Comparison of ENCODE assay signal across 24 cellular contexts in the genomic region with DNA sequence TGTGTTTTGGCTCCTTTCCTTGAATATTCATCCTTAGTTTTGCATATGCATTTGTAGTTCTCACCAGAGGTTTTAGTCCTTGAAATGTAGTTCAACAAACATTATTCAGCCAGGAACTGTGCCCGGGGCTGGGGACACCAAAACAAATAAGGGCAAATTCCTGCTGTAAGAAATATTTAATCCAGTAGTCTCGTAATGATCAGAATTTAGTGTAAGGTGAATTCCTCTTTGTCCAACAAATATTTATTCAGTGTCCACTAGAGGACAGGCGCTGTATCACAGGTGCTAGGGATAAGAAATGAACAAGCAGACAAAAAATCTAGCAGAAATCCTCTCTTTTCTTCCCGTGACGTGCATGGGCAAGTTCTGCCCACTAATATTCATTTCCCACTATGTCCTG. TPM values are rescaled to one million over a fixed set of nuclear protein-coding genes. Genes with fewer than 3 reads are reported as not detected.
DNase-seq lines count a peak whose midpoint lies in the region; ATAC-seq, FAIRE-seq and TF ChIP-seq lines count a peak whose summit lies in the region.
"Had no signal": no experiment of that assay in that cellular context is flagged by ENCODE, and none has a peak within 500 bp of the region (broad histone marks: within the 10 kb centered on the region; RNA-seq: fewer than 3 reads in every experiment).

No MANE protein-coding gene starts in this region.

- no peak overlapping the region for H2AFZ ChIP-seq in HepG2 (ENCODE audit: low read length)

- WGBS in body of pancreas, 2 donors = 21 to 23% methylated on average over 5 of the region's 5 CpGs
- 0% methylated on average over 5 of the region's 5 CpGs for WGBS in HepG2 (ENCODE audit: low lambda C conversion rate)
- 75 to 81% methylated on average over 5 of the region's 5 CpGs for WGBS in tibial nerve, 2 donors

- H3K4me3 ChIP-seq in body of pancreas = no peak overlapping the region
- H3K4me3 ChIP-seq in HepG2 (replicated peaks in 1 of 3; ENCODE audit: insufficient read depth in 1 of 3, low read depth in 2 of 3, low read length in 3 of 3) = no peak overlapping the region
- no peak overlapping the region for H3K4me3 ChIP-seq in WERI-Rb-1 (ENCODE audit: low read depth, low read length)
- H3K4me3 ChIP-seq in tibial nerve = no peak overlapping the region
- H3K4me3 ChIP-seq: GM12878, Peyer's patch had no signal

- no peak for TF ChIP-seq POLR2A in body of pancreas (IDR thresholded peaks at IDR 0.05)
- no peak for TF ChIP-seq POLR2A in HepG2 (IDR thresholded peaks at IDR 0.05; ENCODE audit: insufficient read depth in 1 of 2, low read depth in 2 of 2, low read length in 2 of 2)
- no peak for TF ChIP-seq POLR2A in tibial nerve (IDR thresholded peaks at IDR 0.05)

- no peak overlapping the region for H3K27ac ChIP-seq in body of pancreas
- H3K27ac ChIP-seq in HepG2 (ENCODE audit: extremely low read length, insufficient read depth, low read length) = no peak overlapping the region
- H3K27ac ChIP-seq in WERI-Rb-1 = no peak overlapping the region
- peak overlapping the region in 1 of 4 donors; percentile 54 for H3K27ac ChIP-seq in tibial nerve
- H3K27ac ChIP-seq: Peyer's patch had no signal

- no peaks in the 10 kb centered on the region for H3K27me3 Mint-ChIP-seq in activated CD8-positive, alpha-beta T cell treated with anti-CD3 and anti-CD28 coated beads, Interleukin-2, amount 10 ng/mL, durations not matched to agents 7 days and 5 days (ENCODE audit: low read depth)

- ATAC-seq in body of pancreas = peak; percentile 53
- ATAC-seq in HepG2 = no peak
- ATAC-seq in activated CD8-positive, alpha-beta T cell treated with anti-CD3 and anti-CD28 coated beads, Interleukin-2, amount 10 ng/mL, durations not matched to agents 7 days and 5 days = no peak
- ATAC-seq: GM12878, HCT116 had no signal

- H3K36me3 ChIP-seq in body of pancreas (replicated peaks in 1 of 2; ENCODE audit: insufficient read depth in 1 of 2, low read depth in 2 of 2) = no peaks in the 10 kb centered on the region
- H3K36me3 ChIP-seq in HepG2 (replicated peaks in 1 of 2; ENCODE audit: control insufficient read depth in 1 of 2, insufficient read depth in 2 of 2, low read length in 2 of 2) = no peaks in the 10 kb centered on the region
- H3K36me3 ChIP-seq in WERI-Rb-1 = no peaks in the 10 kb centered on the region
- no peaks in the 10 kb centered on the region for H3K36me3 ChIP-seq in tibial nerve
- H3K36me3 ChIP-seq: Peyer's patch had no signal

- POLR2A ChIA-PET in HepG2 (lab: Yijun Ruan, JAX) = no interaction called here
- POLR2A ChIA-PET in activated CD8-positive, alpha-beta T cell treated with anti-CD3 and anti-CD28 coated beads, Interleukin-2, amount 10 ng/mL, durations not matched to agents 7 days and 5 days (lab: Charles Lee) = no interaction called here

- no TSS peak for BruUV-seq in HepG2 (replicated peaks; lab: Mats Ljungman, UMichigan)

- H3K4me2 ChIP-seq in HepG2 (ENCODE audit: low read depth, low read length) = no peak overlapping the region
- H3K4me2 ChIP-seq: SK-N-SH had no signal

- in situ Hi-C loops in HepG2 (cut with HindIII; ENCODE audit: extremely low pct_ligation_motif_present, low pct_unique_long_range_greater_than_20kb) = no loop called here

- DNase-seq in DMS53 (lab: John Stamatoyannopoulos, UW) = peak; percentile 28
- no peak for DNase-seq in DMS53 treated with DMSO at 0.1 percent for 48 hours (lab: John Stamatoyannopoulos, UW; ENCODE audit: unreplicated experiment)
- no peak for DNase-seq in body of pancreas
- peak; percentile 4 for DNase-seq in HepG2 (ENCODE audit: low spot score)
- no peak for DNase-seq in activated CD8-positive, alpha-beta T cell treated with anti-CD3 and anti-CD28 coated beads, Interleukin-2, amount 10 ng/mL, durations not matched to agents 7 days and 5 days
- DNase-seq in WERI-Rb-1 = no peak
- DNase-seq in tibial nerve (ENCODE audit: low spot score in 2 of 2) = no peak
- no peak for DNase-seq in HK-2 (ENCODE audit: unreplicated experiment)
- DNase-seq: 8988T; CD4-positive, CD25-positive, alpha-beta regulatory T cell; DMS153; KBM-7; MM.1S; NCI-H2029; NCI-H2227 treated with DMSO at 0.1 percent for 48 hours; NCI-H526 treated with DMSO at 0.1 percent for 48 hours; Peyer's patch; SK-N-SH; SW 1271 had no signal

- H3K4me1 ChIP-seq in body of pancreas (peaks cover 4% of the 10 kb centered on the region), HepG2 (ENCODE audit: insufficient read depth, low read length) (peaks cover 7% of the 10 kb centered on the region), tibial nerve (peaks cover 0 to 12% (median 0%) of the 10 kb centered on the region in 4 donors)
- H3K4me1 ChIP-seq: Peyer's patch had no signal

- FAIRE-seq in HepG2 (lab: Jason Lieb, UNC) = no peak
- FAIRE-seq: GM12878 had no signal

- H3K9me3 Mint-ChIP-seq in activated CD8-positive, alpha-beta T cell treated with anti-CD3 and anti-CD28 coated beads, Interleukin-2, amount 10 ng/mL, durations not matched to agents 7 days and 5 days (ENCODE audit: insufficient read depth) = no peaks in the 10 kb centered on the region

- no peaks in the 10 kb centered on the region for H3K4me1 Mint-ChIP-seq in activated CD8-positive, alpha-beta T cell treated with anti-CD3 and anti-CD28 coated beads, Interleukin-2, amount 10 ng/mL, durations not matched to agents 7 days and 5 days (ENCODE audit: low read depth)
- H3K4me1 Mint-ChIP-seq: CD4-positive, CD25-positive, alpha-beta regulatory T cell had no signal

- H3K9me3 ChIP-seq in body of pancreas (no peaks in the 10 kb centered on the region), HepG2 (ENCODE audit: low read length) (no peaks in the 10 kb centered on the region), WERI-Rb-1 (ENCODE audit: severe bottlenecking) (no peaks in the 10 kb centered on the region), tibial nerve (no peaks in the 10 kb centered on the region)
- H3K9me3 ChIP-seq: Peyer's patch, SK-N-SH had no signal

- no peaks in the 10 kb centered on the region for H4K20me1 ChIP-seq in HepG2 (ENCODE audit: insufficient read depth, low read length)

- no peak overlapping the region for H3K9ac ChIP-seq in HepG2 (ENCODE audit: insufficient read depth, low read depth, low read length)
- H3K9ac ChIP-seq: SK-N-SH had no signal

- intact Hi-C loops in body of pancreas (cut with DNase I) (no loop called here), HepG2 (cut with micrococcal nuclease; ENCODE audit: unreplicated experiment) (no loop called here)

- TF ChIP-seq RAD21 in HepG2 (CRISPR knock-in tag; IDR thresholded peaks at IDR 0.05) = no peak

- no peaks in the 10 kb centered on the region for H3K79me2 ChIP-seq in HepG2 (ENCODE audit: insufficient read depth, low read length)

- TF ChIP-seq CTCF in body of pancreas (IDR thresholded peaks at IDR 0.05) (peak in 4 of 7 experiments; percentile 26 to 31 (median 30)), HepG2 (CRISPR knock-in tag; IDR thresholded peaks at IDR 0.05) (no peak), WERI-Rb-1 (IDR thresholded peaks at IDR 0.05; ENCODE audit: low read depth, low read length) (no peak), tibial nerve (IDR thresholded peaks at IDR 0.05) (no peak)

- TF ChIP-seq EP300 in HepG2 (IDR thresholded peaks at IDR 0.05; ENCODE audit: low read depth in 2 of 2, low read length in 2 of 2) (no peak), HepG2 (CRISPR knock-in tag; IDR thresholded peaks at IDR 0.05; ENCODE audit: borderline replicate concordance) (no peak), tibial nerve (IDR thresholded peaks at IDR 0.05) (no peak)

- no peaks in the 10 kb centered on the region for H3K36me3 Mint-ChIP-seq in activated CD8-positive, alpha-beta T cell treated with anti-CD3 and anti-CD28 coated beads, Interleukin-2, amount 10 ng/mL, durations not matched to agents 7 days and 5 days (ENCODE audit: low read depth)
- H3K36me3 Mint-ChIP-seq: CD4-positive, CD25-positive, alpha-beta regulatory T cell had no signal

- no peak overlapping the region for H3K27ac Mint-ChIP-seq in activated CD8-positive, alpha-beta T cell treated with anti-CD3 and anti-CD28 coated beads, Interleukin-2, amount 10 ng/mL, durations not matched to agents 7 days and 5 days
- H3K27ac Mint-ChIP-seq: CD4-positive, CD25-positive, alpha-beta regulatory T cell had no signal

- H3K4me3 Mint-ChIP-seq in activated CD8-positive, alpha-beta T cell treated with anti-CD3 and anti-CD28 coated beads, Interleukin-2, amount 10 ng/mL, durations not matched to agents 7 days and 5 days = no peak overlapping the region
- H3K4me3 Mint-ChIP-seq: CD4-positive, CD25-positive, alpha-beta regulatory T cell had no signal

- CTCF ChIA-PET in HepG2 (lab: Yijun Ruan, JAX; ENCODE audit: low intra/inter-chr PET ratio, low total read pairs) = no interaction called here
- CTCF ChIA-PET in activated CD8-positive, alpha-beta T cell treated with anti-CD3 and anti-CD28 coated beads, Interleukin-2, amount 10 ng/mL, durations not matched to agents 7 days and 5 days (lab: Charles Lee) = no interaction called here

- H3K27me3 ChIP-seq in body of pancreas (no peaks in the 10 kb centered on the region), HepG2 (ENCODE audit: control insufficient read depth in 1 of 2, insufficient read depth in 2 of 2, low read length in 2 of 2) (0 out of 5 replicates have a peak, but pooled peaks cover 0 to 2% of the 10 kb centered on the region in 2 experiments), WERI-Rb-1 (ENCODE audit: insufficient read depth, low read depth, severe bottlenecking) (no peaks in the 10 kb centered on the region), tibial nerve (no peaks in the 10 kb centered on the region)
- H3K27me3 ChIP-seq: Peyer's patch had no signal

RNA-seq across cellular contexts. Expression of gene LGI1, which starts 17.6 kb away (rescaled TPM):
- total RNA-seq in body of pancreas = not detected
- not detected in 2 replicates for total RNA-seq in HepG2 (2016; rRNA removed; fragmentation: Illumina TruSeq; extraction: Trizol)
- not detected in 2 replicates for total RNA-seq in HepG2 (2016; cell fraction: cytosol; rRNA removed; fragmentation: Illumina TruSeq; extraction: Trizol; ENCODE audit: low read depth)
- total RNA-seq in HepG2 (2016; cell fraction: insoluble cytoplasmic fraction; rRNA removed; fragmentation: Illumina TruSeq; extraction: Trizol) = not detected in 2 replicates
- total RNA-seq in HepG2 (2016; cell fraction: membrane; rRNA removed; fragmentation: Illumina TruSeq; extraction: Trizol) = not detected in 2 replicates
- total RNA-seq in HepG2 (2016; cell fraction: nucleus; rRNA removed; fragmentation: Illumina TruSeq; extraction: Trizol) = not detected in 2 replicates
- not detected in 2 replicates for polyA plus RNA-seq in HepG2 (2011; rRNA removed)
- polyA plus RNA-seq in HepG2 (2011; cell fraction: cytosol; rRNA removed) = not detected in 2 replicates
- not detected in 2 replicates for polyA plus RNA-seq in HepG2 (2011; cell fraction: nucleus; rRNA removed)
- 0.17 TPM in 1 of 2 replicates, not detected in the other for polyA plus RNA-seq in HepG2 (2012)
- polyA plus RNA-seq in HepG2 (2016; cell fraction: cytosol; fragmentation: Illumina TruSeq; extraction: Trizol; ENCODE audit: low read depth) = not detected in 2 replicates
- polyA plus RNA-seq in HepG2 (2016; cell fraction: insoluble cytoplasmic fraction; fragmentation: Illumina TruSeq; extraction: Trizol; ENCODE audit: low read depth) = not detected in 2 replicates
- not detected in 2 replicates for polyA plus RNA-seq in HepG2 (2016; cell fraction: membrane; fragmentation: Illumina TruSeq; extraction: Trizol; ENCODE audit: low read depth)
- polyA plus RNA-seq in HepG2 (2016; cell fraction: nucleus; fragmentation: Illumina TruSeq; extraction: Trizol; ENCODE audit: insufficient read depth, low read depth) = not detected in 2 replicates
- polyA minus RNA-seq in HepG2 (2011; rRNA and poly(A)+ RNA removed; ENCODE audit: low replicate concordance) = not detected in 2 replicates
- polyA minus RNA-seq in HepG2 (2011; cell fraction: cytosol; rRNA and poly(A)+ RNA removed) = not detected in 2 replicates
- not detected in 2 replicates for polyA minus RNA-seq in HepG2 (2011; cell fraction: nucleus; rRNA and poly(A)+ RNA removed)
- total RNA-seq in activated CD8-positive, alpha-beta T cell treated with anti-CD3 and anti-CD28 coated beads, Interleukin-2, amount 10 ng/mL, durations not matched to agents 7 days and 5 days = not detected
- total RNA-seq in tibial nerve = 10 to 100 TPM in 2 of 4 donors, 1 to 10 TPM in 2; 8.4 to 21.0 (median 14.1) TPM
- total RNA-seq: CD4-positive, CD25-positive, alpha-beta regulatory T cell; Daoy; GM12878; LHCN-M2 had no signal
- polyA plus RNA-seq: BJ; CD4-positive, CD25-positive, alpha-beta regulatory T cell; GM12878 had no signal

Comparison
In these comparisons a context has a peak if more than half of its experiments do, and no peak if none do; other contexts are left out.
1. DNase-seq: peak in DMS53 (single experiment) and HepG2 (single experiment); none in DMS53 treated with DMSO at 0.1 percent for 48 hours (single experiment), body of pancreas (0 of 4), activated CD8-positive, alpha-beta T cell treated with anti-CD3 and anti-CD28 coated beads, Interleukin-2, amount 10 ng/mL, durations not matched to agents 7 days and 5 days (single experiment), WERI-Rb-1 (single experiment), tibial nerve (0 of 2) and HK-2 (single experiment).
2. CTCF ChIP-seq: peak in body of pancreas (4 of 7); none in HepG2 (single experiment), WERI-Rb-1 (single experiment) and tibial nerve (0 of 5).
3. RNA of gene LGI1, which starts 17.6 kb away (total RNA-seq): 8.4 to 21.0 TPM in tibial nerve; not detected in body of pancreas, not detected in HepG2 and not detected in activated CD8-positive, alpha-beta T cell treated with anti-CD3 and anti-CD28 coated beads, Interleukin-2, amount 10 ng/mL, durations not matched to agents 7 days and 5 days; every median in the first group is over 4 times any median in the second.